1 cellular context compared by ENCODE assay signal in genomic region chr1:24114753-24115152, GRCh38.
TF ChIP-seq lines count a peak whose summit lies in the region.

No MANE protein-coding gene starts in this region.

TF ChIP-seq in HepG2, 621 proteins besides CTCF, POLR2A, EP300 and RAD21 (continued from another document and continues in another):
- no peak for TF ChIP-seq ZBTB4 (CRISPR knock-in tag; IDR thresholded peaks at IDR 0.05; ENCODE audit: borderline replicate concordance)
- no peak for TF ChIP-seq E2F5 (CRISPR knock-in tag; conservative IDR thresholded peaks at IDR 0.05)
- no peak for TF ChIP-seq RFX1 (IDR thresholded peaks at IDR 0.05)
- no peak for TF ChIP-seq NBN (conservative IDR thresholded peaks at IDR 0.05)
- 0 out of 2 replicates have a peak, but pooled peaks have one; percentile 38 for TF ChIP-seq ZSCAN9 (CRISPR knock-in tag; IDR thresholded peaks at IDR 0.05; ENCODE audit: borderline replicate concordance)
- TF ChIP-seq NCOA5 (CRISPR knock-in tag; IDR thresholded peaks at IDR 0.05), result no peak
- TF ChIP-seq IRF9 (CRISPR knock-in tag; IDR thresholded peaks at IDR 0.05; ENCODE audit: borderline replicate concordance), result no peak
- TF ChIP-seq ZNF296 (CRISPR knock-in tag; conservative IDR thresholded peaks at IDR 0.05), result no peak
- TF ChIP-seq THYN1 (CRISPR knock-in tag; IDR thresholded peaks at IDR 0.05; ENCODE audit: borderline replicate concordance, low read depth), result no peak
- TF ChIP-seq PHF20 (CRISPR knock-in tag; IDR thresholded peaks at IDR 0.05), result no peak
- no peak for TF ChIP-seq ZNF414 (CRISPR knock-in tag; IDR thresholded peaks at IDR 0.05)
- no peak for TF ChIP-seq ZFP62 (CRISPR knock-in tag; IDR thresholded peaks at IDR 0.05)
- TF ChIP-seq ZNF230 (CRISPR knock-in tag; IDR thresholded peaks at IDR 0.05), result no peak
- TF ChIP-seq PLRG1 (conservative IDR thresholded peaks at IDR 0.05), result no peak
- no peak for TF ChIP-seq BHLHE40 (IDR thresholded peaks at IDR 0.05; ENCODE audit: low read length)
- no peak for TF ChIP-seq KAT8 (CRISPR knock-in tag; IDR thresholded peaks at IDR 0.05)
- TF ChIP-seq NCOA2 (CRISPR knock-in tag; IDR thresholded peaks at IDR 0.05), result peak; percentile 34; the same call in 1 of the 2 replicates
- no peak for TF ChIP-seq SMARCC2 (IDR thresholded peaks at IDR 0.05)
- TF ChIP-seq NFE2L1 (CRISPR knock-in tag; IDR thresholded peaks at IDR 0.05; ENCODE audit: borderline replicate concordance), result no peak
- no peak for TF ChIP-seq ZFX (CRISPR knock-in tag; IDR thresholded peaks at IDR 0.05; ENCODE audit: low read depth)
- no peak for TF ChIP-seq HOXA3 (CRISPR knock-in tag; IDR thresholded peaks at IDR 0.05)
- TF ChIP-seq TERF1 (CRISPR knock-in tag; IDR thresholded peaks at IDR 0.05), result no peak
- no peak for TF ChIP-seq ZBTB46 (CRISPR knock-in tag; IDR thresholded peaks at IDR 0.05; ENCODE audit: borderline replicate concordance)
- TF ChIP-seq ZNF607 (CRISPR knock-in tag; IDR thresholded peaks at IDR 0.05; ENCODE audit: borderline replicate concordance), result no peak
- TF ChIP-seq ZNF747 (CRISPR knock-in tag; IDR thresholded peaks at IDR 0.05; ENCODE audit: borderline replicate concordance), result no peak
- no peak for TF ChIP-seq ONECUT2 (CRISPR knock-in tag; IDR thresholded peaks at IDR 0.05)
- no peak for TF ChIP-seq SCMH1 (CRISPR knock-in tag; IDR thresholded peaks at IDR 0.05; ENCODE audit: borderline replicate concordance)
- TF ChIP-seq ZNF776 (CRISPR knock-in tag; IDR thresholded peaks at IDR 0.05), result no peak
- no peak for TF ChIP-seq ATAD3A (CRISPR knock-in tag; IDR thresholded peaks at IDR 0.05)
- no peak for TF ChIP-seq MEIS1 (CRISPR knock-in tag; IDR thresholded peaks at IDR 0.05; ENCODE audit: borderline replicate concordance)
- no peak for TF ChIP-seq BORCS8-MEF2B (CRISPR knock-in tag; IDR thresholded peaks at IDR 0.05)
- TF ChIP-seq ZNF503 (CRISPR knock-in tag; IDR thresholded peaks at IDR 0.05), result no peak
- TF ChIP-seq SMC3 (IDR thresholded peaks at IDR 0.05; ENCODE audit: low read length), result no peak
- no peak for TF ChIP-seq SRF (IDR thresholded peaks at IDR 0.05; ENCODE audit: low read depth, low read length)
- TF ChIP-seq ATF4 (CRISPR knock-in tag; IDR thresholded peaks at IDR 0.05), result no peak
- TF ChIP-seq GATAD1 (CRISPR knock-in tag; IDR thresholded peaks at IDR 0.05), result no peak
- peak; percentile 52; the same call in 1 of the 2 replicates for TF ChIP-seq FOXK1 (CRISPR knock-in tag; IDR thresholded peaks at IDR 0.05; ENCODE audit: borderline replicate concordance, low read depth)
- TF ChIP-seq PREB (CRISPR knock-in tag; IDR thresholded peaks at IDR 0.05), result no peak
- TF ChIP-seq ZNF768 (CRISPR knock-in tag; IDR thresholded peaks at IDR 0.05), result no peak
- no peak for TF ChIP-seq CERS6 (CRISPR knock-in tag; IDR thresholded peaks at IDR 0.05)
- no peak for TF ChIP-seq FOXP1 (IDR thresholded peaks at IDR 0.05)
- TF ChIP-seq FOXP1 (CRISPR knock-in tag; IDR thresholded peaks at IDR 0.05), result peak; percentile 60
- TF ChIP-seq ZNF597 (CRISPR knock-in tag; IDR thresholded peaks at IDR 0.05), result no peak
- no peak for TF ChIP-seq KDM2A (CRISPR knock-in tag; IDR thresholded peaks at IDR 0.05; ENCODE audit: borderline replicate concordance, low read depth)
- no peak for TF ChIP-seq ZNF12 (CRISPR knock-in tag; IDR thresholded peaks at IDR 0.05)
- TF ChIP-seq ZFP37 (CRISPR knock-in tag; IDR thresholded peaks at IDR 0.05; ENCODE audit: borderline replicate concordance), result no peak
- no peak for TF ChIP-seq RBAK (CRISPR knock-in tag; IDR thresholded peaks at IDR 0.05)
- no peak for TF ChIP-seq CHCHD3 (CRISPR knock-in tag; IDR thresholded peaks at IDR 0.05)
- TF ChIP-seq MEF2D (CRISPR knock-in tag; IDR thresholded peaks at IDR 0.05), result no peak
- no peak for TF ChIP-seq PBX3 (CRISPR knock-in tag; IDR thresholded peaks at IDR 0.05; ENCODE audit: borderline replicate concordance)
- no peak for TF ChIP-seq ZNF580 (CRISPR knock-in tag; IDR thresholded peaks at IDR 0.05; ENCODE audit: borderline replicate concordance, low read depth)
- TF ChIP-seq ZNF264 (CRISPR knock-in tag; IDR thresholded peaks at IDR 0.05), result no peak
- no peak for TF ChIP-seq ZNF550 (CRISPR knock-in tag; IDR thresholded peaks at IDR 0.05; ENCODE audit: borderline replicate concordance)
- no peak for TF ChIP-seq KMT2A (CRISPR knock-in tag; IDR thresholded peaks at IDR 0.05)
- no peak for TF ChIP-seq MTA3 (CRISPR knock-in tag; IDR thresholded peaks at IDR 0.05)
- TF ChIP-seq BCL6 (CRISPR knock-in tag; IDR thresholded peaks at IDR 0.05), result peak; percentile 84
- no peak for TF ChIP-seq PCBP1 (IDR thresholded peaks at IDR 0.05; ENCODE audit: borderline replicate concordance, low read depth, low read length)
